Comparison of ENCODE assay signal across 11 cellular contexts in genomic region chr7:151313857-151314256, GRCh38. TPM values are rescaled to one million over a fixed set of nuclear protein-coding genes. Genes with fewer than 3 reads are reported as not detected.
DNase-seq lines count a peak whose midpoint lies in the region; TF ChIP-seq lines count a peak whose summit lies in the region.
"Had no signal": no experiment of that assay in that cellular context is flagged by ENCODE, and none has a peak within 500 bp of the region (broad histone marks: within the 10 kb centered on the region; RNA-seq: fewer than 3 reads in every experiment).

No MANE protein-coding gene starts in this region.

- no peaks in the 10 kb centered on the region for H3K9me2 ChIP-seq in Karpas-422 (replicated peaks; ENCODE audit: insufficient read depth, low read length)
- H3K9me2 ChIP-seq in OCI-LY7 (ENCODE audit: insufficient read depth, low read length), result no peaks in the 10 kb centered on the region

- POLR2A ChIA-PET in OCI-LY7 (lab: Charles Lee), result no interaction called here

- H3K79me2 ChIP-seq in Karpas-422 (ENCODE audit: low read length), result no peaks in the 10 kb centered on the region
- no peaks in the 10 kb centered on the region for H3K79me2 ChIP-seq in OCI-LY7 (ENCODE audit: insufficient read depth, low read depth, low read length)

- H3K27ac ChIP-seq in Karpas-422 (ENCODE audit: low read length) (no peak overlapping the region), OCI-LY7 (ENCODE audit: low read depth, low read length, poor library complexity, severe bottlenecking) (no peak overlapping the region)
- H3K27ac ChIP-seq: skin epidermis had no signal

- TF ChIP-seq CTCF in OCI-LY7 (conservative IDR thresholded peaks at IDR 0.05; ENCODE audit: low read length), result no peak

- H3K4me3 ChIP-seq in Karpas-422 (ENCODE audit: low read length) (no peak overlapping the region), OCI-LY7 (ENCODE audit: low read depth, low read length, poor library complexity, severe bottlenecking) (no peak overlapping the region)
- H3K4me3 ChIP-seq: skin epidermis, tibial nerve had no signal

- H3K9me3 ChIP-seq in Karpas-422 (ENCODE audit: low read length) (peaks cover 12% of the 10 kb centered on the region), OCI-LY7 (ENCODE audit: low read length) (no peaks in the 10 kb centered on the region)

- H2AFZ ChIP-seq in Karpas-422 (ENCODE audit: low read length) (no peak overlapping the region), OCI-LY7 (ENCODE audit: low read length) (no peak overlapping the region)

- H3K36me3 ChIP-seq in Karpas-422 (ENCODE audit: insufficient read depth, low read length) (no peaks in the 10 kb centered on the region), OCI-LY7 (ENCODE audit: insufficient read depth, low read length) (no peaks in the 10 kb centered on the region)
- H3K36me3 ChIP-seq: tibial nerve had no signal

- no peaks in the 10 kb centered on the region for H4K20me1 ChIP-seq in Karpas-422 (ENCODE audit: insufficient read depth, low read depth, low read length)
- no peaks in the 10 kb centered on the region for H4K20me1 ChIP-seq in OCI-LY7 (ENCODE audit: insufficient read depth, low read length)

- H3K9ac ChIP-seq in Karpas-422 (ENCODE audit: low read length), result no peak overlapping the region

- intact Hi-C loops in OCI-LY7 (cut with micrococcal nuclease; ENCODE audit: unreplicated experiment), result loop anchor here (2.0 kb wide), 1 partner anchor 135 kb away; no protein-coding TSS in a partner anchor

- CTCF ChIA-PET in OCI-LY7 (lab: Charles Lee; ENCODE audit: unreplicated experiment), result no interaction called here

- DNase-seq in AG08396 (ENCODE audit: low spot score), result peak; percentile 57
- DNase-seq in HT1080 (ENCODE audit: low read depth), result peak; percentile 19
- peak; percentile 38 for DNase-seq in ecto neural progenitor cell (ENCODE audit: low spot score)
- DNase-seq in mesenteric fat pad (ENCODE audit: low spot score), result peak; percentile 89
- DNase-seq in NCI-H2227 treated with DMSO at 0.1 percent for 48 hours (lab: John Stamatoyannopoulos, UW), result no peak
- no peak for DNase-seq in activated gamma-delta T cell treated with Interleukin-2 at 50 U/mL for 16 hours
- DNase-seq in Karpas-422, result no peak
- DNase-seq in OCI-LY7 (ENCODE audit: low spot score), result no peak
- DNase-seq: DMS153 had no signal

- H3K4me1 ChIP-seq in Karpas-422 (ENCODE audit: low read length) (no peaks in the 10 kb centered on the region), OCI-LY7 (ENCODE audit: insufficient read depth, low read length, poor library complexity, severe bottlenecking) (peaks cover 5% of the 10 kb centered on the region)

- no TSS peak for BruUV-seq in OCI-LY7 (replicated peaks; lab: Mats Ljungman, UMichigan)

- H3K27me3 ChIP-seq in Karpas-422 (ENCODE audit: low read length), result no peaks in the 10 kb centered on the region

- H3K4me2 ChIP-seq in Karpas-422 (ENCODE audit: low read depth, low read length, poor library complexity, severe bottlenecking) (no peak overlapping the region), OCI-LY7 (ENCODE audit: low read length) (no peak overlapping the region)

RNA-seq across cellular contexts. Expression of gene NUB1, which starts 27.8 kb away (rescaled TPM):
- total RNA-seq in HT1080 (2014; rRNA removed; shearing (Covaris generic)), result 57.7 and 59.7 TPM in 2 replicates
- 62.1 and 68.5 TPM in 2 replicates for polyA plus RNA-seq in HT1080 (2015; cell fraction: cytosol; rRNA removed)
- polyA plus RNA-seq in HT1080 (2015; cell fraction: nucleus; rRNA removed), result 80.8 and 84.1 TPM in 2 replicates
- total RNA-seq in mesenteric fat pad (59.2 TPM), OCI-LY7 (2022) (50.7 and 57.0 TPM in 2 replicates)
- 40.0 and 53.0 TPM in 2 replicates for total RNA-seq in Karpas-422 (2014; rRNA removed; shearing (Covaris generic); ENCODE audit: low replicate concordance)
- 44.1 and 44.2 TPM in 2 replicates for total RNA-seq in OCI-LY7 (2014; rRNA removed; shearing (Covaris generic))

Comparison
In these comparisons a context has a peak if more than half of its experiments do, and no peak if none do; other contexts are left out.
1. DNase-seq: peak in AG08396 (single experiment), HT1080 (single experiment), ecto neural progenitor cell (single experiment) and mesenteric fat pad (single experiment); none in NCI-H2227 treated with DMSO at 0.1 percent for 48 hours (single experiment), activated gamma-delta T cell treated with Interleukin-2 at 50 U/mL for 16 hours (single experiment), Karpas-422 (single experiment) and OCI-LY7 (single experiment).